Comparison of ENCODE assay signal across 1 cellular context in genomic region chr10:59907537-59907917, GRCh38.
TF ChIP-seq lines count a peak whose summit lies in the region.

No MANE protein-coding gene starts in this region.

TF ChIP-seq in K562, 482 proteins besides CTCF, POLR2A, EP300 and RAD21 (continued from another document):
- TF ChIP-seq ZNF518B (CRISPR knock-in tag; IDR thresholded peaks at IDR 0.05) (no peak), ZNF41 (CRISPR knock-in tag; conservative IDR thresholded peaks at IDR 0.05) (no peak), SAP30 (IDR thresholded peaks at IDR 0.05; ENCODE audit: borderline replicate concordance, insufficient read depth, low read depth, low read length, poor library complexity, severe bottlenecking) (no peak), FOXO4 (CRISPR knock-in tag; IDR thresholded peaks at IDR 0.05) (no peak), CREB5 (CRISPR knock-in tag; IDR thresholded peaks at IDR 0.05) (no peak), FOXJ3 (CRISPR knock-in tag; IDR thresholded peaks at IDR 0.05) (no peak), MLLT1 (IDR thresholded peaks at IDR 0.05) (no peak), DMBX1 (CRISPR knock-in tag; IDR thresholded peaks at IDR 0.05; ENCODE audit: borderline replicate concordance) (no peak), RERE (CRISPR knock-in tag; IDR thresholded peaks at IDR 0.05; ENCODE audit: borderline replicate concordance) (no peak), EP400 (IDR thresholded peaks at IDR 0.05) (no peak), ZNF347 (CRISPR knock-in tag; IDR thresholded peaks at IDR 0.05; ENCODE audit: low read depth) (no peak), ZNF239 (CRISPR knock-in tag; IDR thresholded peaks at IDR 0.05) (no peak), DLX4 (CRISPR knock-in tag; IDR thresholded peaks at IDR 0.05) (no peak), KLF6 (CRISPR knock-in tag; IDR thresholded peaks at IDR 0.05; ENCODE audit: borderline replicate concordance) (no peak)
